Comparison of ENCODE assay signal across 9 cellular contexts in the genomic region with DNA sequence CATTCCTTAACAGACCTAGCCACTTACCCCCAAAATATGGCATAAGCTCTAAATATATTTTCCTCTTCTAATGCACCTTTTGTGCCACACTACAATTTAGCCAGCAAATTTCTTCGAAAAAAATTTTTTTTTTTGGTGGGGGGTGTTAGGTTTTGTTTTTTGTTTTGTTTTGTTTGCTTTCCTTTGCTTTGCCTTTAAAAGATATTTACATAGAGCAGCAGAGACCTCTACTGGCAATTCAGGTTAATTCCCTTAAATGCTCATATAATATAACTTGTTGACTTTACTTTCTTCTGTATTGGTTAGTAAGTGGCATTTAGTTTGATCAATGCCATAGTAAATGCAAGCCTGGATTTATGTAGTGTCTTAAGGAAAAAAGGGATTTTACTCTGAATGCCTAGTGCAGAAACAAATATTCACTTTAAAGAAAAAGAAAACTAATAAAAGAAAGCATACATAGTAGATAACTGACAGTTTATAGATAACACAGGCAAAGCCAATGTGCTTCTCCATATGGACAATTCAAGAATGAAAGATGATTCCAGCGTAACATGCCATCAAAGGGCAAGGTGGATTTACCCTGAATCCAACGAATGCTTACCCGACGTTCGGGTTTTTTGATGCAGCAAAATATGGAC.
DNase-seq lines count a peak whose midpoint lies in the region; ATAC-seq, FAIRE-seq and TF ChIP-seq lines count a peak whose summit lies in the region.
"Had no signal": no experiment of that assay in that cellular context is flagged by ENCODE, and none has a peak within 500 bp of the region (broad histone marks: within the 10 kb centered on the region; RNA-seq: fewer than 3 reads in every experiment).

No MANE protein-coding gene starts in this region.

- H3K9me1 ChIP-seq in IMR-90 (ENCODE audit: insufficient read depth, low read length), result no peaks in the 10 kb centered on the region

- H4K8ac ChIP-seq in IMR-90 (ENCODE audit: low read depth in 2 of 2, low read length in 2 of 2), result no peak overlapping the region
- H4K8ac ChIP-seq in mesenchymal stem cell (ENCODE audit: low read length), result no peak overlapping the region

- TF ChIP-seq RAD21 in IMR-90 (IDR thresholded peaks at IDR 0.05; ENCODE audit: low read length), result peak; percentile 58

- H3K4me2 ChIP-seq in IMR-90 (ENCODE audit: low read depth, low read length) (no peak overlapping the region), mesenchymal stem cell (ENCODE audit: low read length, poor library complexity, severe bottlenecking) (no peak overlapping the region)

- no peak overlapping the region for H3K4me3 Mint-ChIP-seq in stimulated activated memory B cell treated with anti-CD40 and anti-IgM and Interleukin-4, amounts not matched to agents 10 μg/mL and 1 μg/mL and 100 μg/mL, for 72 hours
- H3K4me3 Mint-ChIP-seq: naive thymus-derived CD8-positive, alpha-beta T cell had no signal

- H3K9ac ChIP-seq in IMR-90 (ENCODE audit: low read depth, low read length), result no peak overlapping the region
- H3K9ac ChIP-seq in mesenchymal stem cell (ENCODE audit: low read length), result no peak overlapping the region

- ATAC-seq in IMR-90 (ENCODE audit: low read depth), result peak; percentile 56
- no peak for ATAC-seq in body of pancreas
- ATAC-seq in GM18505 (IDR thresholded peaks at IDR 0.05; ENCODE audit: unreplicated experiment), result no peak
- ATAC-seq in stimulated activated memory B cell treated with anti-CD40 and anti-IgM and Interleukin-4, amounts not matched to agents 10 μg/mL and 1 μg/mL and 100 μg/mL, for 72 hours, result no peak
- no peak for ATAC-seq in stimulated activated naive CD8-positive, alpha-beta T cell treated with anti-CD3 and anti-CD28 coated beads, Interleukin-15, Interleukin-2, amounts not matched to agents 100 U/mL and 50 U/mL, for 24 hours
- ATAC-seq: naive thymus-derived CD8-positive, alpha-beta T cell had no signal

- in situ Hi-C loops in IMR-90 (cut with MboI; ENCODE audit: low sequenced_read_pairs), result no loop called here

- WGBS in IMR-90 (ENCODE audit: extremely low coverage in 2 of 2, insufficient read length in 1 of 2), 2 experiments, result 0% methylated on average over 1 of the region's 6 CpGs; no CpG with 5 or more reads in 1 of the 2 experiments
- 50 to 58% methylated on average over 6 of the region's 6 CpGs for WGBS in body of pancreas, 2 donors
- WGBS in mesenchymal stem cell, result 81% methylated on average over 5 of the region's 6 CpGs

- H2AFZ ChIP-seq in IMR-90 (replicated peaks; ENCODE audit: low read length, poor library complexity) (no peak overlapping the region), mesenchymal stem cell (ENCODE audit: low read depth, low read length) (no peak overlapping the region)

- DNase-seq in D721Med (ENCODE audit: insufficient read length, low spot score) (no peak), IMR-90 (peak; percentile 19), body of pancreas (no peak), mesenchymal stem cell (peak; percentile 39)
- no peak for DNase-seq in stimulated activated naive CD8-positive, alpha-beta T cell treated with anti-CD3 and anti-CD28 coated beads, Interleukin-15, Interleukin-2, amounts not matched to agents 100 U/mL and 50 U/mL, for 24 hours
- no peak for DNase-seq in activated CD4-positive, CD25-positive, alpha-beta regulatory T cell (lab: John Stamatoyannopoulos, UW)

- H3K9me3 Mint-ChIP-seq in stimulated activated memory B cell treated with anti-CD40 and anti-IgM and Interleukin-4, amounts not matched to agents 10 μg/mL and 1 μg/mL and 100 μg/mL, for 72 hours, result no peaks in the 10 kb centered on the region
- H3K9me3 Mint-ChIP-seq: naive thymus-derived CD8-positive, alpha-beta T cell had no signal

- no peak for FAIRE-seq in D721Med (lab: Jason Lieb, UNC)

- no peaks in the 10 kb centered on the region for H3K9me3 ChIP-seq in IMR-90 (ENCODE audit: control insufficient read depth, insufficient read depth, low read length)
- no peaks in the 10 kb centered on the region for H3K9me3 ChIP-seq in body of pancreas
- H3K9me3 ChIP-seq in mesenchymal stem cell (ENCODE audit: control insufficient read depth, low read length), result no peaks in the 10 kb centered on the region

- no peak overlapping the region for H3K27ac ChIP-seq in IMR-90 (ENCODE audit: insufficient read depth, low read length)
- no peak overlapping the region for H3K27ac ChIP-seq in body of pancreas
- H3K27ac ChIP-seq in mesenchymal stem cell (ENCODE audit: low read length, poor library complexity, severe bottlenecking), result no peak overlapping the region

- no peaks in the 10 kb centered on the region for H3K4me1 ChIP-seq in IMR-90 (ENCODE audit: control insufficient read depth, insufficient read depth, low read length)
- H3K4me1 ChIP-seq in body of pancreas, result no peaks in the 10 kb centered on the region
- no peaks in the 10 kb centered on the region for H3K4me1 ChIP-seq in mesenchymal stem cell (ENCODE audit: control insufficient read depth, insufficient read depth, low read depth, low read length)

- BruUV-seq in IMR-90 (replicated peaks; lab: Mats Ljungman, UMichigan), result no TSS peak

- dilution Hi-C loops in IMR-90 (cut with HindIII; ENCODE audit: low sequenced_read_pairs, unreplicated experiment), result no loop called here

- H3K36me3 Mint-ChIP-seq in stimulated activated memory B cell treated with anti-CD40 and anti-IgM and Interleukin-4, amounts not matched to agents 10 μg/mL and 1 μg/mL and 100 μg/mL, for 72 hours, result no peaks in the 10 kb centered on the region
- H3K36me3 Mint-ChIP-seq: naive thymus-derived CD8-positive, alpha-beta T cell had no signal

- H2BK5ac ChIP-seq in IMR-90 (ENCODE audit: low read depth, low read length, poor library complexity, severe bottlenecking) (no peak overlapping the region), mesenchymal stem cell (ENCODE audit: low read depth, low read length, poor library complexity, severe bottlenecking) (no peak overlapping the region)

- H3K79me1 ChIP-seq in IMR-90 (ENCODE audit: low read depth in 1 of 2, low read length in 2 of 2) (no peaks in the 10 kb centered on the region), mesenchymal stem cell (replicated peaks; ENCODE audit: low read length, poor library complexity, severe bottlenecking) (no peaks in the 10 kb centered on the region)

- TF ChIP-seq POLR2A in IMR-90 (IDR thresholded peaks at IDR 0.05; ENCODE audit: low read depth, low read length) (no peak), body of pancreas (IDR thresholded peaks at IDR 0.05) (no peak), GM18505 (IDR thresholded peaks at IDR 0.05; ENCODE audit: borderline replicate concordance, extremely low read depth, insufficient read depth, insufficient read length) (no peak)

- no peak overlapping the region for H4K5ac ChIP-seq in IMR-90 (ENCODE audit: low read depth, low read length)

- H2BK15ac ChIP-seq in IMR-90 (ENCODE audit: low read depth, low read length) (no peak overlapping the region), mesenchymal stem cell (ENCODE audit: low read depth, poor library complexity, severe bottlenecking) (no peak overlapping the region)

- intact Hi-C loops in IMR-90 (cut with micrococcal nuclease), result loop anchor here (10.0 kb wide), 1 partner anchor 1550 kb away; no protein-coding TSS in a partner anchor
- intact Hi-C loops in body of pancreas (cut with DNase I), result loop anchor here (10.0 kb wide), 1 partner anchor 1780 kb away; no protein-coding TSS in a partner anchor

- H3K56ac ChIP-seq in IMR-90 (ENCODE audit: extremely low read depth, insufficient read depth, low read length), result no peak overlapping the region

- H3K4me1 Mint-ChIP-seq in stimulated activated memory B cell treated with anti-CD40 and anti-IgM and Interleukin-4, amounts not matched to agents 10 μg/mL and 1 μg/mL and 100 μg/mL, for 72 hours, result no peaks in the 10 kb centered on the region
- H3K4me1 Mint-ChIP-seq: naive thymus-derived CD8-positive, alpha-beta T cell had no signal

- no peak overlapping the region for H2AK9ac ChIP-seq in IMR-90 (replicated peaks; ENCODE audit: low read depth, low read length, poor library complexity)

- no peak overlapping the region for H3K4me3 ChIP-seq in IMR-90 (ENCODE audit: insufficient read depth, low read depth, low read length)
- H3K4me3 ChIP-seq in body of pancreas, result no peak overlapping the region
- H3K4me3 ChIP-seq in mesenchymal stem cell (ENCODE audit: insufficient read depth in 1 of 2, low read depth in 1 of 2, low read length in 2 of 2), result no peak overlapping the region

- H3K4ac ChIP-seq in IMR-90 (ENCODE audit: low read depth, low read length) (no peak overlapping the region), mesenchymal stem cell (ENCODE audit: low read depth in 1 of 2, low read length in 2 of 2) (no peak overlapping the region)

- TF ChIP-seq CTCF in D721Med (IDR thresholded peaks at IDR 0.05; ENCODE audit: insufficient read depth, missing control alignments), result peak; percentile 46
- TF ChIP-seq CTCF in IMR-90 (conservative IDR thresholded peaks at IDR 0.05; ENCODE audit: low read depth, low read length), result peak; percentile 55
- peak in 6 of 7 experiments; percentile 21 to 64 (median 54) for TF ChIP-seq CTCF in body of pancreas (IDR thresholded peaks at IDR 0.05)

- H3K18ac ChIP-seq in IMR-90 (ENCODE audit: low read depth, low read length) (no peak overlapping the region), mesenchymal stem cell (ENCODE audit: low read depth in 1 of 2, low read length in 2 of 2) (no peak overlapping the region)

- H2AK5ac ChIP-seq in IMR-90 (ENCODE audit: low read depth, low read length) (no peak overlapping the region), mesenchymal stem cell (ENCODE audit: low read length, severe bottlenecking) (no peak overlapping the region)

- no peak overlapping the region for H3K23ac ChIP-seq in IMR-90 (ENCODE audit: low read depth, low read length)
- H3K23ac ChIP-seq in mesenchymal stem cell (ENCODE audit: low read length in 2 of 2), result no peak overlapping the region

- H2BK120ac ChIP-seq in IMR-90 (ENCODE audit: low read depth, low read length) (no peak overlapping the region), mesenchymal stem cell (ENCODE audit: low read depth, low read length) (no peak overlapping the region)

- POLR2A ChIA-PET in IMR-90 (lab: Charles Lee; ENCODE audit: unreplicated experiment), result interaction anchor here (0.6 kb wide), 1 partner anchor 1780 kb away, joined by 6 read pairs; no protein-coding TSS in a partner anchor

- H4K91ac ChIP-seq in IMR-90 (ENCODE audit: insufficient read depth, low read depth, low read length), result no peak overlapping the region
- H4K91ac ChIP-seq in mesenchymal stem cell (ENCODE audit: low read length), result no peak overlapping the region

- no peak overlapping the region for H2BK12ac ChIP-seq in mesenchymal stem cell (ENCODE audit: low read length in 2 of 2)

- CTCF ChIA-PET in IMR-90 (lab: Yijun Ruan, JAX), result no interaction called here

- H3K27ac Mint-ChIP-seq in stimulated activated memory B cell treated with anti-CD40 and anti-IgM and Interleukin-4, amounts not matched to agents 10 μg/mL and 1 μg/mL and 100 μg/mL, for 72 hours, result no peak overlapping the region

- H2BK20ac ChIP-seq in IMR-90 (ENCODE audit: low read depth, low read length), result no peak overlapping the region

- H3K36me3 ChIP-seq in IMR-90 (ENCODE audit: control insufficient read depth, insufficient read depth, low read length) (no peaks in the 10 kb centered on the region), body of pancreas (replicated peaks in 1 of 2; ENCODE audit: insufficient read depth in 1 of 2, low read depth in 2 of 2) (no peaks in the 10 kb centered on the region), mesenchymal stem cell (ENCODE audit: control insufficient read depth in 1 of 2, insufficient read depth in 2 of 2, low read depth in 1 of 2, low read length in 2 of 2) (no peaks in the 10 kb centered on the region)

- H4K20me1 ChIP-seq in IMR-90 (ENCODE audit: insufficient read depth, low read length), result no peaks in the 10 kb centered on the region

- H3K27me3 ChIP-seq in IMR-90 (ENCODE audit: control insufficient read depth, insufficient read depth, low read length) (no peaks in the 10 kb centered on the region), body of pancreas (no peaks in the 10 kb centered on the region), mesenchymal stem cell (ENCODE audit: control insufficient read depth in 1 of 2, insufficient read depth in 1 of 2, low read length in 2 of 2) (peaks cover 0 to 10% of the 10 kb centered on the region in 2 experiments)

- H3K14ac ChIP-seq in IMR-90 (replicated peaks; ENCODE audit: low read depth, low read length) (no peak overlapping the region), mesenchymal stem cell (ENCODE audit: low read length in 2 of 2) (no peak overlapping the region)

- peaks cover 19% of the 10 kb centered on the region for H3K27me3 Mint-ChIP-seq in stimulated activated memory B cell treated with anti-CD40 and anti-IgM and Interleukin-4, amounts not matched to agents 10 μg/mL and 1 μg/mL and 100 μg/mL, for 72 hours

Comparison
In these comparisons a context has a peak if more than half of its experiments do, and no peak if none do; other contexts are left out.
1. DNase-seq: peak in IMR-90 (single experiment) and mesenchymal stem cell (single experiment); none in D721Med (single experiment), body of pancreas (0 of 4), stimulated activated naive CD8-positive, alpha-beta T cell treated with anti-CD3 and anti-CD28 coated beads, Interleukin-15, Interleukin-2, amounts not matched to agents 100 U/mL and 50 U/mL, for 24 hours (single experiment) and activated CD4-positive, CD25-positive, alpha-beta regulatory T cell (0 of 4).
2. Peak in every context shown above with its lines, with median percentiles within 50 percentile points of each other: CTCF ChIP-seq.